Comparison of ENCODE assay signal across 14 cellular contexts in the genomic region with DNA sequence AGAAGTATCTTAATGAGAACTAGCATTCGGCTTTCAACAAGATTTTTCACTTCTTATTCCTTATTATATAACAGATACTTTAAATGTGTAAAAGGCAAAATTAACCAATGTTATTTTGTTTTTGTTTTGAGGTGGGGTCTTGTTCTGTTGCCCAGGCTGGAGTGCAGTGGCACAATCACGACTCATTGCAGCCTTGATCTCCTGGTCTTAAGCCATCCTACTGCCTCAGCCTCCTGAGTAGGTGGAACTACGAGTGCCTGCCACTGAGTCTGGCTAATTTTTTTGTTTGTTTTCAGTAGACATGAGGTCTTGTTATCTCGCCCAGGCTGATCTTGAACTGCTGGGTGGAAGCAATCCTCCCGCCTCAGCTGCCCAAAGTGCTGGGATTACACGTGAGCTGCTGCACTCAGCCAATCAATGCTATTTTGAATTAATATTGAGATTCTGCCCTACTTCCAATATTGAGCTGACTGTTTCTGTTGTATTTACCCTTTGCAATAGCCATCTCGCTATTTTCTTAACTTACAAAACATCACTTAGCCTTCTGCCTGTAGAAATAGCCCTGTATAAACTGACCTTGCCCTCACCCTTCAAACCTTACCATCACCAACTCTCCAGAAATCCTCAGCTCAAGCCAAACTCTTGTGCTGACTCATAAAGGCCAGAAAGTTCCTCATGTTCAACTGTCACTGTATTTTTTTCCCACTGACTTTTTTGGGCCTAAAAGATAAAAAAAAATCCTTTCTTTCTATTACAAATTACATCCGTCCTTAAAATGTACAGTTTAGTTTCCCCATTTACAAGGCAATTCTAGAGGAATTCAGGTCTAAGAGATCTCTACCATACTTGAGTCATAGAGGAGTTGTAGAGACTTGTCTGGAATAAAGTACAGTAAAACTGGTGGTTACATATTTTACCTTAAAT.
DNase-seq lines count a peak whose midpoint lies in the region; ATAC-seq, FAIRE-seq and TF ChIP-seq lines count a peak whose summit lies in the region.
"Had no signal": no experiment of that assay in that cellular context is flagged by ENCODE, and none has a peak within 500 bp of the region (broad histone marks: within the 10 kb centered on the region; RNA-seq: fewer than 3 reads in every experiment).

No MANE protein-coding gene starts in this region.

- peak; percentile 65 for DNase-seq in AG08395 (ENCODE audit: low spot score)
- DNase-seq in Kasumi-1 (lab: John Stamatoyannopoulos, UW) = peak; percentile 37 to 38
- DNase-seq in astrocyte (ENCODE audit: low read depth) = peak; percentile 84
- peak; percentile 42 for DNase-seq in hepatic stellate cell (ENCODE audit: low spot score)
- no peak for DNase-seq in activated CD8-positive, alpha-beta memory T cell treated with anti-CD3 and anti-CD28 coated beads, Interleukin-2, amount 50 U/mL, for 4 hours
- DNase-seq: NCI-H446 treated with DMSO at 0.1 percent for 48 hours had no signal

- TF ChIP-seq CTCF in astrocyte (IDR thresholded peaks at IDR 0.05; ENCODE audit: insufficient read depth, low read depth, low read length) = no peak

- H3K9ac ChIP-seq in astrocyte (ENCODE audit: low read length) = no peak overlapping the region
- H3K9ac ChIP-seq: BLaER1 treated with 17β-estradiol and CSF1 and Interleukin-3, amounts not matched to agents 10 nM and 100 nM; KMS-11 had no signal

- no peak overlapping the region for H3K4me3 ChIP-seq in astrocyte (ENCODE audit: insufficient read depth, low read depth, low read length)
- H3K4me3 ChIP-seq: BLaER1 treated with 17β-estradiol and CSF1 and Interleukin-3, amounts not matched to agents 10 nM and 100 nM; GM23338; suprapubic skin had no signal

- peak; percentile 20 for FAIRE-seq in astrocyte (lab: Jason Lieb, UNC)

- H3K4me3 Mint-ChIP-seq in astrocyte (ENCODE audit: unreplicated experiment) = no peak overlapping the region
- no peak overlapping the region for H3K4me3 Mint-ChIP-seq in activated T-helper 17 cell treated with anti-CD3 and anti-CD28 coated beads, Interleukin-2, amount 50 U/mL, for 72 hours
- H3K4me3 Mint-ChIP-seq: GM23338 had no signal

- H3K9me3 ChIP-seq in astrocyte (ENCODE audit: insufficient read depth, low read depth, low read length) = no peaks in the 10 kb centered on the region
- H3K9me3 ChIP-seq: BLaER1 treated with 17β-estradiol and CSF1 and Interleukin-3, amounts not matched to agents 10 nM and 100 nM; neutrophil; suprapubic skin had no signal

- H3K27me3 ChIP-seq in astrocyte (ENCODE audit: insufficient read depth, low read length) = no peaks in the 10 kb centered on the region
- H3K27me3 ChIP-seq: BLaER1 treated with 17β-estradiol and CSF1 and Interleukin-3, amounts not matched to agents 10 nM and 100 nM; neutrophil; suprapubic skin had no signal

- H3K79me2 ChIP-seq in astrocyte (ENCODE audit: insufficient read depth, low read length) = peaks cover 17% of the 10 kb centered on the region

- no peaks in the 10 kb centered on the region for H3K36me3 ChIP-seq in astrocyte (ENCODE audit: insufficient read depth, low read length)
- H3K36me3 ChIP-seq: neutrophil, suprapubic skin had no signal

- H3K4me2 ChIP-seq in astrocyte (ENCODE audit: low read length) = no peak overlapping the region
- H3K4me2 ChIP-seq: GM23338, KMS-11 had no signal

- H3K4me1 Mint-ChIP-seq in astrocyte (ENCODE audit: low read depth, unreplicated experiment) = peaks cover 14% of the 10 kb centered on the region
- H3K4me1 Mint-ChIP-seq in activated T-helper 17 cell treated with anti-CD3 and anti-CD28 coated beads, Interleukin-2, amount 50 U/mL, for 72 hours = no peaks in the 10 kb centered on the region

- no peak overlapping the region for H3K27ac ChIP-seq in astrocyte (ENCODE audit: low read depth, low read length)
- H3K27ac ChIP-seq: BLaER1 treated with 17β-estradiol and CSF1 and Interleukin-3, amounts not matched to agents 10 nM and 100 nM; KMS-11; neutrophil; suprapubic skin had no signal

- no peak overlapping the region for H2AFZ ChIP-seq in astrocyte (ENCODE audit: low read depth, low read length)
- H2AFZ ChIP-seq: GM23338 had no signal

- ATAC-seq in GM19395 (IDR thresholded peaks at IDR 0.05; ENCODE audit: unreplicated experiment) = no peak
- ATAC-seq in activated T-helper 17 cell treated with anti-CD3 and anti-CD28 coated beads, Interleukin-2, amount 50 U/mL, for 72 hours (replicated peaks) = no peak
- ATAC-seq in GM21786 (IDR thresholded peaks at IDR 0.05; ENCODE audit: unreplicated experiment) = no peak
- ATAC-seq: GM23338 had no signal

- H3K27me3 Mint-ChIP-seq in astrocyte (ENCODE audit: low read depth, unreplicated experiment) = no peaks in the 10 kb centered on the region
- no peaks in the 10 kb centered on the region for H3K27me3 Mint-ChIP-seq in activated T-helper 17 cell treated with anti-CD3 and anti-CD28 coated beads, Interleukin-2, amount 50 U/mL, for 72 hours

- H4K20me1 ChIP-seq in astrocyte (ENCODE audit: insufficient read depth, low read length) = peaks cover 33% of the 10 kb centered on the region

- peaks cover 4% of the 10 kb centered on the region for H3K36me3 Mint-ChIP-seq in astrocyte (ENCODE audit: low read depth, unreplicated experiment)
- H3K36me3 Mint-ChIP-seq in activated T-helper 17 cell treated with anti-CD3 and anti-CD28 coated beads, Interleukin-2, amount 50 U/mL, for 72 hours (ENCODE audit: low read depth) = peaks cover 23% of the 10 kb centered on the region

- H3K9me3 Mint-ChIP-seq in astrocyte (ENCODE audit: unreplicated experiment) = no peaks in the 10 kb centered on the region
- H3K9me3 Mint-ChIP-seq in activated T-helper 17 cell treated with anti-CD3 and anti-CD28 coated beads, Interleukin-2, amount 50 U/mL, for 72 hours = no peaks in the 10 kb centered on the region
- H3K9me3 Mint-ChIP-seq: GM23338 had no signal

- H3K27ac Mint-ChIP-seq in astrocyte (ENCODE audit: unreplicated experiment) = peak overlapping the region; percentile 9
- no peak overlapping the region for H3K27ac Mint-ChIP-seq in activated T-helper 17 cell treated with anti-CD3 and anti-CD28 coated beads, Interleukin-2, amount 50 U/mL, for 72 hours
- H3K27ac Mint-ChIP-seq: GM23338 had no signal

- peaks cover 3% of the 10 kb centered on the region for H3K4me1 ChIP-seq in astrocyte (ENCODE audit: insufficient read depth, low read length)
